1 cellular context compared by ENCODE assay signal in genomic region chr14:24491586-24492408, GRCh38.
TF ChIP-seq lines count a peak whose summit lies in the region.
"Not testable (repeated sequence)": the region's sequence is repeated elsewhere in the genome, so short reads cannot be mapped to it uniquely, and the experiment has no call there.

No MANE protein-coding gene starts in this region.

TF ChIP-seq in HepG2, 621 proteins besides CTCF, POLR2A, EP300 and RAD21 (continued from another document):
- TF ChIP-seq ZNF317 (CRISPR knock-in tag; IDR thresholded peaks at IDR 0.05): peak; percentile 85; the same call in 1 of the 2 replicates
- TF ChIP-seq ZNF431 (CRISPR knock-in tag; IDR thresholded peaks at IDR 0.05; ENCODE audit: borderline replicate concordance, low read depth): 0 out of 2 replicates have a peak, but pooled peaks have one; percentile 18
- TF ChIP-seq, protein P1, sequence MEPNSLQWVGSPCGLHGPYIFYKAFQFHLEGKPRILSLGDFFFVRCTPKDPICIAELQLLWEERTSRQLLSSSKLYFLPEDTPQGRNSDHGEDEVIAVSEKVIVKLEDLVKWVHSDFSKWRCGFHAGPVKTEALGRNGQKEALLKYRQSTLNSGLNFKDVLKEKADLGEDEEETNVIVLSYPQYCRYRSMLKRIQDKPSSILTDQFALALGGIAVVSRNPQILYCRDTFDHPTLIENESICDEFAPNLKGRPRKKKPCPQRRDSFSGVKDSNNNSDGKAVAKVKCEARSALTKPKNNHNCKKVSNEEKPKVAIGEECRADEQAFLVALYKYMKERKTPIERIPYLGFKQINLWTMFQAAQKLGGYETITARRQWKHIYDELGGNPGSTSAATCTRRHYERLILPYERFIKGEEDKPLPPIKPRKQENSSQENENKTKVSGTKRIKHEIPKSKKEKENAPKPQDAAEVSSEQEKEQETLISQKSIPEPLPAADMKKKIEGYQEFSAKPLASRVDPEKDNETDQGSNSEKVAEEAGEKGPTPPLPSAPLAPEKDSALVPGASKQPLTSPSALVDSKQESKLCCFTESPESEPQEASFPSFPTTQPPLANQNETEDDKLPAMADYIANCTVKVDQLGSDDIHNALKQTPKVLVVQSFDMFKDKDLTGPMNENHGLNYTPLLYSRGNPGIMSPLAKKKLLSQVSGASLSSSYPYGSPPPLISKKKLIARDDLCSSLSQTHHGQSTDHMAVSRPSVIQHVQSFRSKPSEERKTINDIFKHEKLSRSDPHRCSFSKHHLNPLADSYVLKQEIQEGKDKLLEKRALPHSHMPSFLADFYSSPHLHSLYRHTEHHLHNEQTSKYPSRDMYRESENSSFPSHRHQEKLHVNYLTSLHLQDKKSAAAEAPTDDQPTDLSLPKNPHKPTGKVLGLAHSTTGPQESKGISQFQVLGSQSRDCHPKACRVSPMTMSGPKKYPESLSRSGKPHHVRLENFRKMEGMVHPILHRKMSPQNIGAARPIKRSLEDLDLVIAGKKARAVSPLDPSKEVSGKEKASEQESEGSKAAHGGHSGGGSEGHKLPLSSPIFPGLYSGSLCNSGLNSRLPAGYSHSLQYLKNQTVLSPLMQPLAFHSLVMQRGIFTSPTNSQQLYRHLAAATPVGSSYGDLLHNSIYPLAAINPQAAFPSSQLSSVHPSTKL (CRISPR knock-in tag; IDR thresholded peaks at IDR 0.05): peak; percentile 58; the same call in 1 of the 2 replicates
- TF ChIP-seq MXD4 (CRISPR knock-in tag; IDR thresholded peaks at IDR 0.05): 0 out of 2 replicates have a peak, but pooled peaks have one; percentile 17
- 0 out of 2 replicates have a peak, but pooled peaks have one; percentile 18 for TF ChIP-seq ZNF225 (CRISPR knock-in tag; IDR thresholded peaks at IDR 0.05)
- peak; percentile 67; the same call in 1 of the 2 replicates for TF ChIP-seq TARDBP (CRISPR knock-in tag; IDR thresholded peaks at IDR 0.05)
- peak; percentile 68 for TF ChIP-seq TBX2 (CRISPR knock-in tag; IDR thresholded peaks at IDR 0.05; ENCODE audit: borderline replicate concordance)
- peak; percentile 84 for TF ChIP-seq SIX1 (CRISPR knock-in tag; IDR thresholded peaks at IDR 0.05; ENCODE audit: borderline replicate concordance)
- TF ChIP-seq KAT8 (CRISPR knock-in tag; IDR thresholded peaks at IDR 0.05): 0 out of 2 replicates have a peak, but pooled peaks have one; percentile 30
- 0 out of 2 replicates have a peak, but pooled peaks have one; percentile 19 for TF ChIP-seq ZMYM3 (CRISPR knock-in tag; IDR thresholded peaks at IDR 0.05)
- TF ChIP-seq ZNF350 (CRISPR knock-in tag; IDR thresholded peaks at IDR 0.05; ENCODE audit: borderline replicate concordance, low read depth): peak; percentile 16; the same call in 1 of the 2 replicates
- TF ChIP-seq ZSCAN31 (CRISPR knock-in tag; IDR thresholded peaks at IDR 0.05; ENCODE audit: low read depth): peak; percentile 53; the same call in 1 of the 2 replicates
- 0 out of 2 replicates have a peak, but pooled peaks have one; percentile 26 for TF ChIP-seq REPIN1 (CRISPR knock-in tag; IDR thresholded peaks at IDR 0.05; ENCODE audit: borderline replicate concordance, low read depth)
- peak; percentile 79; the same call in 1 of the 2 replicates for TF ChIP-seq ZNF280B (CRISPR knock-in tag; IDR thresholded peaks at IDR 0.05; ENCODE audit: borderline replicate concordance)
- TF ChIP-seq PRPF4 (IDR thresholded peaks at IDR 0.05; ENCODE audit: low read depth, low read length, poor library complexity, severe bottlenecking): peak; percentile 51
- peak; percentile 39; the same call in 1 of the 2 replicates for TF ChIP-seq ZGPAT (CRISPR knock-in tag; IDR thresholded peaks at IDR 0.05)
- TF ChIP-seq EED (CRISPR knock-in tag; IDR thresholded peaks at IDR 0.05): peak; percentile 90
- peak; percentile 80 for TF ChIP-seq ZNF747 (CRISPR knock-in tag; IDR thresholded peaks at IDR 0.05; ENCODE audit: borderline replicate concordance)
- TF ChIP-seq ZNF138 (CRISPR knock-in tag; IDR thresholded peaks at IDR 0.05; ENCODE audit: low read depth): peak; percentile 81
- 0 out of 2 replicates have a peak, but pooled peaks have one; percentile 53 for TF ChIP-seq BORCS8-MEF2B (CRISPR knock-in tag; IDR thresholded peaks at IDR 0.05)
- TF ChIP-seq ZNF619 (CRISPR knock-in tag; IDR thresholded peaks at IDR 0.05): 0 out of 2 replicates have a peak, but pooled peaks have one; percentile 56
- TF ChIP-seq, protein P2, sequence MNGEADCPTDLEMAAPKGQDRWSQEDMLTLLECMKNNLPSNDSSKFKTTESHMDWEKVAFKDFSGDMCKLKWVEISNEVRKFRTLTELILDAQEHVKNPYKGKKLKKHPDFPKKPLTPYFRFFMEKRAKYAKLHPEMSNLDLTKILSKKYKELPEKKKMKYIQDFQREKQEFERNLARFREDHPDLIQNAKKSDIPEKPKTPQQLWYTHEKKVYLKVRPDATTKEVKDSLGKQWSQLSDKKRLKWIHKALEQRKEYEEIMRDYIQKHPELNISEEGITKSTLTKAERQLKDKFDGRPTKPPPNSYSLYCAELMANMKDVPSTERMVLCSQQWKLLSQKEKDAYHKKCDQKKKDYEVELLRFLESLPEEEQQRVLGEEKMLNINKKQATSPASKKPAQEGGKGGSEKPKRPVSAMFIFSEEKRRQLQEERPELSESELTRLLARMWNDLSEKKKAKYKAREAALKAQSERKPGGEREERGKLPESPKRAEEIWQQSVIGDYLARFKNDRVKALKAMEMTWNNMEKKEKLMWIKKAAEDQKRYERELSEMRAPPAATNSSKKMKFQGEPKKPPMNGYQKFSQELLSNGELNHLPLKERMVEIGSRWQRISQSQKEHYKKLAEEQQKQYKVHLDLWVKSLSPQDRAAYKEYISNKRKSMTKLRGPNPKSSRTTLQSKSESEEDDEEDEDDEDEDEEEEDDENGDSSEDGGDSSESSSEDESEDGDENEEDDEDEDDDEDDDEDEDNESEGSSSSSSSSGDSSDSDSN (CRISPR knock-in tag; IDR thresholded peaks at IDR 0.05): 0 out of 2 replicates have a peak, but pooled peaks have one; percentile 29
- 0 out of 2 replicates have a peak, but pooled peaks have one; percentile 53 for TF ChIP-seq ZNF546 (CRISPR knock-in tag; conservative IDR thresholded peaks at IDR 0.05)
- TF ChIP-seq CBX1 (IDR thresholded peaks at IDR 0.05; ENCODE audit: low read depth): peak; percentile 19
- TF ChIP-seq ZNF674 (CRISPR knock-in tag; IDR thresholded peaks at IDR 0.05; ENCODE audit: low read depth): peak; percentile 82; the same call in 1 of the 2 replicates
- not testable (repeated sequence) for TF ChIP-seq CBX2 (IDR thresholded peaks at IDR 0.05; ENCODE audit: low read depth, low read length)
- TF ChIP-seq CBX2 (CRISPR knock-in tag; IDR thresholded peaks at IDR 0.05; ENCODE audit: low read depth): 0 out of 2 replicates have a peak, but pooled peaks have one; percentile 39
- peak; percentile 25; the same call in 1 of the 2 replicates for TF ChIP-seq EEA1 (CRISPR knock-in tag; IDR thresholded peaks at IDR 0.05; ENCODE audit: borderline replicate concordance)
TF ChIP-seq in HepG2: peak in this region for 59; not testable (repeated sequence) for 562.
